ENCODE assay signal across 9 cellular contexts in the genomic region with DNA sequence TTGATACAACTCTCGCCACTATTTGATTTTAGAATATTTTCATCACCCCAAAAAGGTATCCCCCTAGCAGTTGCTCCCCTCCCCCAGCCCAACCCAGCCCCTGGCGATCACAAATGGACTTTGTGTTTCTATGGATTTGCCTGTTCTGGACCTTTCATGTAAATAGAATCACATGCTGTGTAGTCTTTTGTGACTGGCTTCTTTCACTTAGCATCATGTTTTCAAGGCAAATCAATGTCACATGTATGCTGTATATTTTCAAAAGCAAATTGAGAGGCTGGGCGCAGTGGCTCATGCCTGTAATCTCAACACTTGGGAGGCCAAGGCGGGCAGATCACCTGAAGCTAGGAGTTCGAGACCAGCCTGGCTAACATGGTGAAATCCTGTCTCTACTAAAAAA. TPM values are rescaled to one million over a fixed set of nuclear protein-coding genes. Genes with fewer than 3 reads are reported as not detected.
"Had no signal": no experiment of that assay in that cellular context is flagged by ENCODE, and none has a peak within 500 bp of the region (broad histone marks: within the 10 kb centered on the region; RNA-seq: fewer than 3 reads in every experiment).

No MANE protein-coding gene starts in this region.

- H3K4me3 ChIP-seq: K562 had no signal

- ATAC-seq: K562 had no signal

- H2AFZ ChIP-seq: GM23248 had no signal

- FAIRE-seq: H54, K562 had no signal

- DNase-seq: GM23248, GOT3, H9, HCEC 1CT, HFFc6, KG1 had no signal

RNA-seq across cellular contexts. Expression of a gene that starts 48.5 kb away (rescaled TPM):
- total RNA-seq: GM23248, H9, HFFc6, HT-29, K562 had no signal
- polyA plus RNA-seq: GM23248, K562 had no signal
